ENCODE assay signal across 8 cellular contexts in genomic region chr2:168518555-168519066, GRCh38.
DNase-seq lines count a peak whose midpoint lies in the region; ATAC-seq and TF ChIP-seq lines count a peak whose summit lies in the region.

No MANE protein-coding gene starts in this region.

- H2AK5ac ChIP-seq in H9 (ENCODE audit: insufficient read length, low read length), result no peak overlapping the region

- no CpG with 5 or more reads among the region's 6 CpGs for WGBS in H9 (ENCODE audit: extremely low coverage, insufficient read length, low lambda C conversion rate)

- H3K79me2 ChIP-seq in H9 (ENCODE audit: insufficient read depth, low read length), result peaks cover 5% of the 10 kb centered on the region; the same call in 1 of the 2 replicates

- no peak overlapping the region for H4K5ac ChIP-seq in H9 (ENCODE audit: insufficient read length, low read depth, low read length)

- CTCF ChIA-PET in A673 (lab: Charles Lee), result no interaction called here
- CTCF ChIA-PET in RWPE1 (lab: Yijun Ruan, JAX), result no interaction called here

- H4K20me1 ChIP-seq in H9 (ENCODE audit: control insufficient read depth, insufficient read depth, insufficient read length), result no peaks in the 10 kb centered on the region

- H3K27ac ChIP-seq in A673 (ENCODE audit: low read depth, low read length, poor library complexity, severe bottlenecking), result no peak overlapping the region
- no peak overlapping the region for H3K27ac ChIP-seq in H9 (ENCODE audit: insufficient read length, low read depth, low read length)
- peak overlapping the region; percentile 64 for H3K27ac ChIP-seq in RWPE1

- POLR2A ChIA-PET in A673 (lab: Charles Lee; ENCODE audit: low non-redundant PET) (no interaction called here), RWPE1 (lab: Yijun Ruan, JAX; ENCODE audit: low non-redundant PET) (no interaction called here)

- H4K8ac ChIP-seq in H9 (replicated peaks; ENCODE audit: insufficient read length, low read depth, low read length), result no peak overlapping the region

- ATAC-seq in stimulated activated naive B cell treated with anti-CD40 and anti-IgM and Interleukin-4, amounts not matched to agents 10 μg/mL and 1 μg/mL and 100 μg/mL, for 72 hours (replicated peaks), result no peak

- no peak overlapping the region for H3K23ac ChIP-seq in H9 (ENCODE audit: insufficient read length, low read depth, low read length)

- no peaks in the 10 kb centered on the region for H3K36me3 ChIP-seq in A673 (ENCODE audit: insufficient read depth, low read length, poor library complexity, severe bottlenecking)

- no peak overlapping the region for H3T11ph ChIP-seq in H9 (ENCODE audit: low read length)

- no peak overlapping the region for H3K56ac ChIP-seq in H9 (ENCODE audit: insufficient read length, low read depth, low read length)

- peaks cover 8% of the 10 kb centered on the region for H3K4me1 ChIP-seq in A673 (ENCODE audit: insufficient read depth, low read length, poor library complexity, severe bottlenecking)
- peaks cover 6% of the 10 kb centered on the region; the same call in 1 of the 2 replicates for H3K4me1 ChIP-seq in H9 (ENCODE audit: insufficient read depth, low read length)

- peak overlapping the region; percentile 29 to 66 (median 31) for H3K27ac Mint-ChIP-seq in H9
- H3K27ac Mint-ChIP-seq in stimulated activated naive B cell treated with anti-CD40 and anti-IgM and Interleukin-4, amounts not matched to agents 10 μg/mL and 1 μg/mL and 100 μg/mL, for 72 hours, result no peak overlapping the region

- H3K36me3 Mint-ChIP-seq in H9 (ENCODE audit: insufficient read depth in 1 of 3, low read depth in 3 of 3), result no peaks in the 10 kb centered on the region
- H3K36me3 Mint-ChIP-seq in stimulated activated naive B cell treated with anti-CD40 and anti-IgM and Interleukin-4, amounts not matched to agents 10 μg/mL and 1 μg/mL and 100 μg/mL, for 72 hours, result peaks cover 0 to 8% of the 10 kb centered on the region in 2 donors

- no peak overlapping the region for H4K91ac ChIP-seq in H9 (ENCODE audit: insufficient read length, low read depth, low read length)

- H3K9ac ChIP-seq in H9 (ENCODE audit: extremely low read depth, insufficient read length, low read length), result no peak overlapping the region

- no peak overlapping the region for H3K14ac ChIP-seq in H9 (ENCODE audit: insufficient read depth, low read length)

- no peak overlapping the region for H3K4me2 ChIP-seq in H9 (ENCODE audit: insufficient read depth, insufficient read length, low read length)

- H2AFZ ChIP-seq in H9 (ENCODE audit: low read length), result no peak overlapping the region

- intact Hi-C loops in A673 (cut with micrococcal nuclease; ENCODE audit: unreplicated experiment), result no loop called here

- H3K4me3 ChIP-seq in A673 (ENCODE audit: low read depth, low read length, poor library complexity, severe bottlenecking), result no peak overlapping the region

- TF ChIP-seq CTCF in A673 (conservative IDR thresholded peaks at IDR 0.05; ENCODE audit: low read depth, low read length), result no peak
- TF ChIP-seq CTCF in H9 (conservative IDR thresholded peaks at IDR 0.05), result no peak
- no peak for TF ChIP-seq CTCF in RWPE1 (conservative IDR thresholded peaks at IDR 0.05; ENCODE audit: low read depth)

- BruUV-seq in A673 (replicated peaks; lab: Mats Ljungman, UMichigan), result no TSS peak

- no peaks in the 10 kb centered on the region for H3K27me3 Mint-ChIP-seq in H9 (ENCODE audit: low read depth)
- no peaks in the 10 kb centered on the region for H3K27me3 Mint-ChIP-seq in stimulated activated naive B cell treated with anti-CD40 and anti-IgM and Interleukin-4, amounts not matched to agents 10 μg/mL and 1 μg/mL and 100 μg/mL, for 72 hours

- DNase-seq in A673 (ENCODE audit: low spot score) (peak; percentile 31), H9 (no peak), RWPE1 (ENCODE audit: low spot score) (peak; percentile 45), iPS-NIHi11 (ENCODE audit: low spot score) (peak; percentile 25), NCI-H345 (lab: John Stamatoyannopoulos, UW) (no peak), T-helper 9 cell (no peak), NCI-H1105 (lab: John Stamatoyannopoulos, UW) (no peak)
- no peak for DNase-seq in stimulated activated naive B cell treated with anti-CD40 and anti-IgM and Interleukin-4, amounts not matched to agents 10 μg/mL and 1 μg/mL and 100 μg/mL, for 72 hours

- H2BK120ac ChIP-seq in H9 (ENCODE audit: low read depth, low read length, poor library complexity, severe bottlenecking), result no peak overlapping the region

- H3K23me2 ChIP-seq in H9 (ENCODE audit: insufficient read length, low read depth, low read length, poor library complexity, severe bottlenecking), result no peaks in the 10 kb centered on the region

- no peaks in the 10 kb centered on the region for H3K9me3 Mint-ChIP-seq in H9
- no peaks in the 10 kb centered on the region for H3K9me3 Mint-ChIP-seq in stimulated activated naive B cell treated with anti-CD40 and anti-IgM and Interleukin-4, amounts not matched to agents 10 μg/mL and 1 μg/mL and 100 μg/mL, for 72 hours

- H2BK15ac ChIP-seq in H9 (ENCODE audit: low read depth, low read length), result no peak overlapping the region

- H2BK20ac ChIP-seq in H9 (ENCODE audit: low read depth, low read length, poor library complexity, severe bottlenecking), result no peak overlapping the region

- H3K4me3 Mint-ChIP-seq in H9, result peak overlapping the region in 1 of 2 experiments; percentile 0; a peak in 1 of 5 replicates
- no peak overlapping the region for H3K4me3 Mint-ChIP-seq in stimulated activated naive B cell treated with anti-CD40 and anti-IgM and Interleukin-4, amounts not matched to agents 10 μg/mL and 1 μg/mL and 100 μg/mL, for 72 hours

- H3K18ac ChIP-seq in H9 (ENCODE audit: insufficient read length, low read depth, low read length), result no peak overlapping the region

- H2BK5ac ChIP-seq in H9 (ENCODE audit: insufficient read length, low read length), result no peak overlapping the region

- H3K4me1 Mint-ChIP-seq in H9, result peaks cover 33 to 39% of the 10 kb centered on the region in 2 experiments
- peaks cover 30 to 60% of the 10 kb centered on the region in 2 donors for H3K4me1 Mint-ChIP-seq in stimulated activated naive B cell treated with anti-CD40 and anti-IgM and Interleukin-4, amounts not matched to agents 10 μg/mL and 1 μg/mL and 100 μg/mL, for 72 hours

- H3K79me1 ChIP-seq in H9 (ENCODE audit: insufficient read depth, low read depth, low read length, poor library complexity, severe bottlenecking), result peaks cover 3% of the 10 kb centered on the region

- H3K9me3 ChIP-seq in A673 (ENCODE audit: low read depth, low read length, poor library complexity, severe bottlenecking) (no peaks in the 10 kb centered on the region), H9 (ENCODE audit: control insufficient read depth, low read depth, low read length) (no peaks in the 10 kb centered on the region)

- H2BK12ac ChIP-seq in H9 (ENCODE audit: insufficient read length, low read depth, low read length), result no peak overlapping the region

- H3K27me3 ChIP-seq in A673 (replicated peaks; ENCODE audit: insufficient read depth, low read depth, low read length, poor library complexity), result no peaks in the 10 kb centered on the region
- no peaks in the 10 kb centered on the region for H3K27me3 ChIP-seq in H9 (ENCODE audit: insufficient read depth, low read length)

- H3K4ac ChIP-seq in H9 (ENCODE audit: low read depth, low read length), result no peak overlapping the region

Comparison
In these comparisons a context has a peak if more than half of its experiments do, and no peak if none do; other contexts are left out.
1. DNase-seq: peak in A673 (single experiment), RWPE1 (single experiment) and iPS-NIHi11 (single experiment); none in H9 (single experiment), stimulated activated naive B cell treated with anti-CD40 and anti-IgM and Interleukin-4, amounts not matched to agents 10 μg/mL and 1 μg/mL and 100 μg/mL, for 72 hours (single experiment), NCI-H345 (single experiment), T-helper 9 cell (single experiment) and NCI-H1105 (single experiment).